10 cellular contexts compared by ENCODE assay signal in genomic region chr10:117360994-117361667, GRCh38. TPM values are rescaled to one million over a fixed set of nuclear protein-coding genes. Genes with fewer than 3 reads are reported as not detected.
DNase-seq lines count a peak whose midpoint lies in the region; ATAC-seq lines count a peak whose summit lies in the region.
"Had no signal": no experiment of that assay in that cellular context is flagged by ENCODE, and none has a peak within 500 bp of the region (broad histone marks: within the 10 kb centered on the region; RNA-seq: fewer than 3 reads in every experiment).

No MANE protein-coding gene starts in this region.

- DNase-seq in RPMI8226, result peak; percentile 17
- DNase-seq in left lobe of liver (ENCODE audit: low spot score), result no peak
- DNase-seq in NCI-H1048 (lab: John Stamatoyannopoulos, UW), result no peak
- DNase-seq in LoVo (ENCODE audit: low spot score), result no peak
- no peak for DNase-seq in NCI-H2107 (lab: John Stamatoyannopoulos, UW)
- DNase-seq: OCI-M1; stimulated activated naive B cell treated with anti-CD40 and anti-IgM and Interleukin-4, amounts not matched to agents 10 μg/mL and 1 μg/mL and 100 μg/mL, for 72 hours had no signal

- ATAC-seq in GM18858 (IDR thresholded peaks at IDR 0.05; ENCODE audit: unreplicated experiment) (peak; percentile 33), HG02623 (IDR thresholded peaks at IDR 0.05; ENCODE audit: unreplicated experiment) (peak; percentile 51), left lobe of liver (peak; percentile 81), HG02884 (IDR thresholded peaks at IDR 0.05; ENCODE audit: unreplicated experiment) (no peak)
- ATAC-seq: stimulated activated naive B cell treated with anti-CD40 and anti-IgM and Interleukin-4, amounts not matched to agents 10 μg/mL and 1 μg/mL and 100 μg/mL, for 72 hours had no signal

RNA-seq across cellular contexts. Expression of gene PDZD8, which starts 14.1 kb away (rescaled TPM):
- 29.6 TPM for total RNA-seq in left lobe of liver
